ENCODE assay signal across 27 cellular contexts in the genomic region with DNA sequence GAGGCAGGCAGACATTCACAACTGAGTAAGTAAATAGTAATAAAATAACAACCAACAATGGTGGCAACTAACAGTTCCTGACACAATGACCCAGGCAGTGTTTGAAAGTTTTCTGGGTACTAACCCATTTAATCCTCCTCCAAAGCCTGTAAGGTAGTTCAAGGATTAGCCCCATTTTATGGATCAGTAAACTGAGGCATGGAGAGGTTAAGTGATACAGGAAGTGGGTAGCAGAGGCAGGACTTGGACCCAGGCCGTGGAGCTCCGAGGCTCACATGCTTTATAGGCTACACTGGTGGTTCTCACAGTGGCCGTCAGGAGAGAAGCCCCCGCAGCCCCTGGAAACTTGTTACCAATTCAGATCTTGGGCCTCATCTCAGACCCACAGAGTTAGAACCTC. TPM values are rescaled to one million over a fixed set of nuclear protein-coding genes. Genes with fewer than 3 reads are reported as not detected.
DNase-seq lines count a peak whose midpoint lies in the region; ATAC-seq, FAIRE-seq and TF ChIP-seq lines count a peak whose summit lies in the region.
"Had no signal": no experiment of that assay in that cellular context is flagged by ENCODE, and none has a peak within 500 bp of the region (broad histone marks: within the 10 kb centered on the region; RNA-seq: fewer than 3 reads in every experiment).

No MANE protein-coding gene starts in this region.

- BruUV-seq in HepG2 (replicated peaks; lab: Mats Ljungman, UMichigan): no TSS peak
- BruUV-seq in A673 (replicated peaks; lab: Mats Ljungman, UMichigan): no TSS peak

- H3K4me1 ChIP-seq in HepG2 (ENCODE audit: insufficient read depth, low read length) (no peaks in the 10 kb centered on the region), right lobe of liver (no peaks in the 10 kb centered on the region), H1 (replicated peaks in 1 of 4; ENCODE audit: control insufficient read depth in 3 of 4, insufficient read depth in 4 of 4, low read length in 3 of 4) (peaks cover 0 to 18% (median 2%) of the 10 kb centered on the region in 4 experiments; a peak in 3 of 7 replicates), A673 (ENCODE audit: insufficient read depth, low read length, poor library complexity, severe bottlenecking) (no peaks in the 10 kb centered on the region)
- H3K4me1 ChIP-seq: A549, BE2C had no signal

- POLR2A ChIA-PET in HepG2 (lab: Yijun Ruan, JAX): no interaction called here
- POLR2A ChIA-PET in H1 (lab: Charles Lee; ENCODE audit: partially characterized antibody): no interaction called here
- POLR2A ChIA-PET in A673 (lab: Charles Lee; ENCODE audit: low non-redundant PET): no interaction called here

- H3K4me3 ChIP-seq in HepG2 (replicated peaks in 1 of 3; ENCODE audit: insufficient read depth in 1 of 3, low read depth in 2 of 3, low read length in 3 of 3): no peak overlapping the region
- no peak overlapping the region for H3K4me3 ChIP-seq in right lobe of liver
- no peak overlapping the region for H3K4me3 ChIP-seq in H1 (ENCODE audit: extremely low read depth in 1 of 4, insufficient read depth in 2 of 4, low read depth in 3 of 4, low read length in 4 of 4)
- no peak overlapping the region for H3K4me3 ChIP-seq in A673 (ENCODE audit: low read depth, low read length, poor library complexity, severe bottlenecking)
- H3K4me3 ChIP-seq: A549, BLaER1, GM12878 had no signal

- H3K9me3 ChIP-seq in HepG2 (ENCODE audit: low read length): no peaks in the 10 kb centered on the region
- H3K9me3 ChIP-seq in right lobe of liver: no peaks in the 10 kb centered on the region
- H3K9me3 ChIP-seq in H1 (ENCODE audit: insufficient read depth in 2 of 2, low read depth in 1 of 2, low read length in 1 of 2): no peaks in the 10 kb centered on the region
- H3K9me3 ChIP-seq in A673 (ENCODE audit: low read depth, low read length, poor library complexity, severe bottlenecking): no peaks in the 10 kb centered on the region
- H3K9me3 ChIP-seq: A549, BE2C, BLaER1 had no signal

- TF ChIP-seq POLR2A in HepG2 (IDR thresholded peaks at IDR 0.05; ENCODE audit: insufficient read depth in 1 of 2, low read depth in 2 of 2, low read length in 2 of 2) (no peak), right lobe of liver (IDR thresholded peaks at IDR 0.05) (no peak), H1 (IDR thresholded peaks at IDR 0.05; ENCODE audit: control extremely low read depth in 1 of 2, low read depth in 2 of 2, low read length in 2 of 2) (no peak)

- TF ChIP-seq RAD21 in HepG2 (CRISPR knock-in tag; IDR thresholded peaks at IDR 0.05) (no peak), H1 (IDR thresholded peaks at IDR 0.05 in 1 of 2, conservative IDR thresholded peaks at IDR 0.05 in 1 of 2; ENCODE audit: low read depth in 2 of 2, low read length in 2 of 2) (no peak)

- no peak overlapping the region for H2BK5ac ChIP-seq in H1 (ENCODE audit: low read depth, low read length)

- DNase-seq in HepG2 (ENCODE audit: low spot score) (no peak), right lobe of liver (no peak), H1 (ENCODE audit: low read depth in 1 of 2, low spot score in 2 of 2) (no peak), A673 (ENCODE audit: low spot score) (no peak)
- DNase-seq: ACHN; BE2C; C1 segment of cervical spinal cord; CD4-positive, alpha-beta memory T cell; CD4-positive, CD25-positive, alpha-beta regulatory T cell; CD8-positive, alpha-beta memory T cell; COR-L47; DMS 273 treated with DMSO at 0.1 percent for 48 hours; DMS153; DMS53; DMS79; DND-41; EL; GDM1 had no signal

- H2AK5ac ChIP-seq in H1 (ENCODE audit: low read depth, low read length): no peak overlapping the region

- no peak overlapping the region for H2BK20ac ChIP-seq in H1 (ENCODE audit: low read length)

- H2BK120ac ChIP-seq in H1 (replicated peaks; ENCODE audit: low read depth, low read length): no peak overlapping the region

- no peak overlapping the region for H3K4ac ChIP-seq in H1 (replicated peaks; ENCODE audit: insufficient read length, low read depth, low read length)

- no peak overlapping the region for H3K27ac ChIP-seq in HepG2 (ENCODE audit: extremely low read length, insufficient read depth, low read length)
- no peak overlapping the region for H3K27ac ChIP-seq in right lobe of liver
- no peak overlapping the region for H3K27ac ChIP-seq in H1 (ENCODE audit: low read depth, low read length)
- no peak overlapping the region for H3K27ac ChIP-seq in A673 (ENCODE audit: low read depth, low read length, poor library complexity, severe bottlenecking)
- H3K27ac ChIP-seq: 22Rv1, A549, BLaER1 had no signal

- WGBS in HepG2 (ENCODE audit: low lambda C conversion rate): 0% methylated on average over 2 of the region's 4 CpGs
- 100% methylated on average over 2 of the region's 4 CpGs for WGBS in right lobe of liver (ENCODE audit: insufficient coverage, low coverage, low lambda C conversion rate, missing lambda C conversion rate)
- WGBS in H1 (ENCODE audit: extremely low coverage in 1 of 2, insufficient coverage in 1 of 2, insufficient read length in 1 of 2, insufficient replicate concordance in 2 of 2, low coverage in 1 of 2, low lambda C conversion rate in 2 of 2, missing lambda C conversion rate in 1 of 2), 2 experiments: 95% methylated on average over 4 of the region's 4 CpGs; no CpG with 5 or more reads in 1 of the 2 experiments

- no peaks in the 10 kb centered on the region for H3K79me1 ChIP-seq in H1 (ENCODE audit: low read depth, low read length)

- H2BK12ac ChIP-seq in H1 (ENCODE audit: low read depth, low read length): no peak overlapping the region

- no peaks in the 10 kb centered on the region; the same call in 1 of the 2 replicates for H3K23me2 ChIP-seq in H1 (ENCODE audit: low read depth, low read length)

- no peaks in the 10 kb centered on the region for H3K36me3 ChIP-seq in HepG2 (replicated peaks in 1 of 2; ENCODE audit: control insufficient read depth in 1 of 2, insufficient read depth in 2 of 2, low read length in 2 of 2)
- H3K36me3 ChIP-seq in right lobe of liver: no peaks in the 10 kb centered on the region
- H3K36me3 ChIP-seq in H1 (ENCODE audit: control insufficient read depth in 2 of 4, insufficient read depth in 4 of 4, low read length in 3 of 4): no peaks in the 10 kb centered on the region
- no peaks in the 10 kb centered on the region for H3K36me3 ChIP-seq in A673 (ENCODE audit: insufficient read depth, low read length, poor library complexity, severe bottlenecking)
- H3K36me3 ChIP-seq: BE2C had no signal

- H4K20me1 ChIP-seq in HepG2 (ENCODE audit: insufficient read depth, low read length): no peaks in the 10 kb centered on the region
- no peaks in the 10 kb centered on the region for H4K20me1 ChIP-seq in H1 (replicated peaks in 1 of 2; ENCODE audit: control insufficient read depth in 1 of 2, insufficient read depth in 2 of 2, low read length in 2 of 2)

- no peak for FAIRE-seq in HepG2 (lab: Jason Lieb, UNC)
- FAIRE-seq in H1 (lab: Jason Lieb, UNC): no peak
- FAIRE-seq: A549, GM12878, GM12892, GM18507 had no signal

- TF ChIP-seq EP300 in HepG2 (IDR thresholded peaks at IDR 0.05; ENCODE audit: low read depth in 2 of 2, low read length in 2 of 2): no peak
- no peak for TF ChIP-seq EP300 in HepG2 (CRISPR knock-in tag; IDR thresholded peaks at IDR 0.05; ENCODE audit: borderline replicate concordance)
- no peak for TF ChIP-seq EP300 in H1 (IDR thresholded peaks at IDR 0.05; ENCODE audit: borderline replicate concordance in 1 of 2, low read depth in 2 of 2, low read length in 2 of 2)

- ATAC-seq in HepG2 (no peak), right lobe of liver (no peak), HG03039 (IDR thresholded peaks at IDR 0.05; ENCODE audit: unreplicated experiment) (no peak)
- ATAC-seq: A549, GM12878 had no signal

- no peak overlapping the region for H2BK15ac ChIP-seq in H1 (ENCODE audit: low read length)

- H3K18ac ChIP-seq in H1 (ENCODE audit: extremely low read depth, low read length): no peak overlapping the region

- H3K9ac ChIP-seq in HepG2 (ENCODE audit: insufficient read depth, low read depth, low read length): no peak overlapping the region
- no peak overlapping the region for H3K9ac ChIP-seq in H1 (replicated peaks in 1 of 4; ENCODE audit: extremely low read depth in 1 of 4, low read depth in 3 of 4, low read length in 3 of 4)
- H3K9ac ChIP-seq: BLaER1 had no signal

- H2AFZ ChIP-seq in HepG2 (ENCODE audit: low read length) (no peak overlapping the region), H1 (ENCODE audit: low read length) (no peak overlapping the region)

- no peak overlapping the region for H4K8ac ChIP-seq in H1 (ENCODE audit: extremely low read depth, insufficient read depth, low read length)

- H3K4me2 ChIP-seq in HepG2 (ENCODE audit: low read depth, low read length): no peak overlapping the region
- no peak overlapping the region for H3K4me2 ChIP-seq in H1 (ENCODE audit: insufficient read depth in 1 of 2, low read depth in 2 of 2, low read length in 2 of 2)
- H3K4me2 ChIP-seq: A549, BLaER1 had no signal

- H3K23ac ChIP-seq in H1 (ENCODE audit: insufficient read length): no peak overlapping the region

- no peak overlapping the region for H4K91ac ChIP-seq in H1 (replicated peaks; ENCODE audit: insufficient read length, low read length)

- CTCF ChIA-PET in HepG2 (lab: Yijun Ruan, JAX; ENCODE audit: low intra/inter-chr PET ratio, low total read pairs): no interaction called here
- CTCF ChIA-PET in H1 (lab: Charles Lee; ENCODE audit: partially characterized antibody): interaction anchor here (1.0 kb wide), 1 partner anchor 16 kb away, joined by 3 read pairs; no protein-coding TSS in a partner anchor
- CTCF ChIA-PET in A673 (lab: Charles Lee): no interaction called here

- intact Hi-C loops in HepG2 (cut with micrococcal nuclease; ENCODE audit: unreplicated experiment) (no loop called here), right lobe of liver (cut with DNase I) (no loop called here), A673 (cut with micrococcal nuclease; ENCODE audit: unreplicated experiment) (no loop called here)

- H3K56ac ChIP-seq in H1 (replicated peaks; ENCODE audit: insufficient read length, low read depth, low read length): no peak overlapping the region

- no peak overlapping the region for H3K14ac ChIP-seq in H1 (ENCODE audit: insufficient read length)

- H3K79me2 ChIP-seq in HepG2 (ENCODE audit: insufficient read depth, low read length) (no peaks in the 10 kb centered on the region), H1 (ENCODE audit: control insufficient read depth in 1 of 2, insufficient read depth in 2 of 2, low read length in 2 of 2) (no peaks in the 10 kb centered on the region)

- H3K27me3 ChIP-seq in HepG2 (ENCODE audit: control insufficient read depth in 1 of 2, insufficient read depth in 2 of 2, low read length in 2 of 2): peaks cover 0 to 5% of the 10 kb centered on the region in 2 experiments; a peak in 1 of 5 replicates
- H3K27me3 ChIP-seq in right lobe of liver: no peaks in the 10 kb centered on the region
- no peaks in the 10 kb centered on the region for H3K27me3 ChIP-seq in H1 (replicated peaks in 1 of 4; ENCODE audit: control insufficient read depth in 3 of 4, extremely low read depth in 1 of 4, insufficient read depth in 3 of 4, low read length in 3 of 4)
- peaks cover 83% of the 10 kb centered on the region for H3K27me3 ChIP-seq in A673 (replicated peaks; ENCODE audit: insufficient read depth, low read depth, low read length, poor library complexity)
- H3K27me3 ChIP-seq: BLaER1 had no signal

- TF ChIP-seq CTCF in HepG2 (CRISPR knock-in tag; IDR thresholded peaks at IDR 0.05): no peak
- no peak for TF ChIP-seq CTCF in right lobe of liver (IDR thresholded peaks at IDR 0.05)
- TF ChIP-seq CTCF in H1 (IDR thresholded peaks at IDR 0.05; ENCODE audit: control extremely low read depth in 1 of 3, insufficient read depth in 1 of 3, low read depth in 1 of 3, low read length in 3 of 3): no peak
- TF ChIP-seq CTCF in A673 (conservative IDR thresholded peaks at IDR 0.05; ENCODE audit: low read depth, low read length): no peak

- in situ Hi-C loops in HepG2 (cut with HindIII; ENCODE audit: extremely low pct_ligation_motif_present, low pct_unique_long_range_greater_than_20kb): no loop called here

- no peak overlapping the region for H4K5ac ChIP-seq in H1 (ENCODE audit: insufficient read length, low read depth, low read length)

RNA-seq across cellular contexts. Expression of gene CRACR2A, which starts 17.5 kb away (rescaled TPM):
- total RNA-seq in HepG2 (2016; rRNA removed; fragmentation: Illumina TruSeq; extraction: Trizol) (0.20 TPM in 1 of 2 replicates, not detected in the other), right lobe of liver (1 to 10 TPM in 3 of 6 experiments, under 1 TPM in 3; 0.43 to 1.5 (median 0.91) TPM), A673 (2021) (0.13 TPM in 1 of 2 replicates, not detected in the other)
- total RNA-seq in HepG2 (2016; cell fraction: cytosol; rRNA removed; fragmentation: Illumina TruSeq; extraction: Trizol; ENCODE audit: low read depth): not detected in 2 replicates
- total RNA-seq in HepG2 (2016; cell fraction: insoluble cytoplasmic fraction; rRNA removed; fragmentation: Illumina TruSeq; extraction: Trizol): 0.09 and 0.12 TPM in 2 replicates
- total RNA-seq in HepG2 (2016; cell fraction: membrane; rRNA removed; fragmentation: Illumina TruSeq; extraction: Trizol): not detected in 2 replicates
- 0.40 and 0.47 TPM in 2 replicates for total RNA-seq in HepG2 (2016; cell fraction: nucleus; rRNA removed; fragmentation: Illumina TruSeq; extraction: Trizol)
- polyA plus RNA-seq in HepG2 (2011; rRNA removed) (0.09 and 0.16 TPM in 2 replicates), H1 (2011; rRNA removed) (0.75 and 0.85 TPM in 2 replicates)
- polyA plus RNA-seq in HepG2 (2011; cell fraction: cytosol; rRNA removed): 0.03 and 0.04 TPM in 2 replicates
- polyA plus RNA-seq in HepG2 (2011; cell fraction: nucleus; rRNA removed): 0.17 and 0.29 TPM in 2 replicates
- polyA plus RNA-seq in HepG2 (2012): 0.19 and 0.21 TPM in 2 replicates
- polyA plus RNA-seq in HepG2 (2016; cell fraction: cytosol; fragmentation: Illumina TruSeq; extraction: Trizol; ENCODE audit: low read depth): not detected in 2 replicates
- not detected in 2 replicates for polyA plus RNA-seq in HepG2 (2016; cell fraction: insoluble cytoplasmic fraction; fragmentation: Illumina TruSeq; extraction: Trizol; ENCODE audit: low read depth)
- not detected in 2 replicates for polyA plus RNA-seq in HepG2 (2016; cell fraction: membrane; fragmentation: Illumina TruSeq; extraction: Trizol; ENCODE audit: low read depth)
- polyA plus RNA-seq in HepG2 (2016; cell fraction: nucleus; fragmentation: Illumina TruSeq; extraction: Trizol; ENCODE audit: insufficient read depth, low read depth): 0.55 TPM in 1 of 2 replicates, not detected in the other
- 0.10 TPM in 1 of 2 replicates, not detected in the other for polyA minus RNA-seq in HepG2 (2011; rRNA and poly(A)+ RNA removed; ENCODE audit: low replicate concordance)
- polyA minus RNA-seq in HepG2 (2011; cell fraction: cytosol; rRNA and poly(A)+ RNA removed): not detected in 2 replicates
- 0.64 and 0.75 TPM in 2 replicates for polyA minus RNA-seq in HepG2 (2011; cell fraction: nucleus; rRNA and poly(A)+ RNA removed)
- 3.0 and 3.2 TPM in 2 replicates for total RNA-seq in H1 (2021; fragmentation: NEBNext Ultra II Directional; extraction: Animal tissue kit (Norgen Biotek cat#: 25700))
- polyA plus RNA-seq in H1 (2011; cell fraction: cytosol; rRNA removed): 1.1 TPM
- polyA plus RNA-seq in H1 (2011; cell fraction: nucleus; rRNA removed): 1.9 TPM
- 1.1 to 1.8 TPM (median 1.5 TPM) in 4 replicates for polyA plus RNA-seq in H1 (2012, experiment 1 of 2)
- polyA plus RNA-seq in H1 (2012, experiment 2 of 2): 0.20 TPM
- polyA plus RNA-seq in H1 (2013, experiment 1 of 2): 0.89 TPM
- 1.0 TPM for polyA plus RNA-seq in H1 (2013, experiment 2 of 2)
- polyA minus RNA-seq in H1 (2011; rRNA and poly(A)+ RNA removed): 1.5 and 2.6 TPM in 2 replicates
- polyA minus RNA-seq in H1 (2011; cell fraction: cytosol; rRNA and poly(A)+ RNA removed): 0.88 TPM
- 3.8 TPM for polyA minus RNA-seq in H1 (2011; cell fraction: nucleus; rRNA and poly(A)+ RNA removed)
- total RNA-seq: A172, G401 had no signal

Comparison
In these comparisons a context has a peak if more than half of its experiments do, and no peak if none do; other contexts are left out.
1. Of the 41 proteins assayed by ChIP-seq in both HepG2 and H1: peak only in HepG2: none; only in H1: KDM1A; in both: none; in neither: 39; mixed calls (peak in some experiments, not most) for 1.